ENCODE assay signal across 29 cellular contexts in genomic region chr11:105458071-105458470, GRCh38.
"Had no signal": no experiment of that assay in that cellular context is flagged by ENCODE, and none has a peak within 500 bp of the region (broad histone marks: within the 10 kb centered on the region; RNA-seq: fewer than 3 reads in every experiment).

No MANE protein-coding gene starts in this region.

- DNase-seq: activated CD4-positive, alpha-beta memory T cell treated with anti-CD3 and anti-CD28 coated beads for 36 hours; activated CD4-positive, alpha-beta T cell treated with anti-CD3 and anti-CD28 coated beads for 36 hours; activated CD4-positive, alpha-beta T cell treated with anti-CD3 and anti-CD28 coated beads, Interleukin-2, amount 10 ng/mL, durations not matched to agents 24 days and 14 days; activated CD4-positive, CD25-positive, alpha-beta regulatory T cell; activated CD4-positive, CD25-positive, alpha-beta regulatory T cell treated with anti-CD3 and anti-CD28 coated beads, Interleukin-2, amount 50 U/mL, for 72 hours; activated effector memory CD4-positive, alpha-beta T cell treated with anti-CD3 and anti-CD28 coated beads, Interleukin-2, amount 50 U/mL, for 16 hours; activated naive CD4-positive, alpha-beta T cell treated with anti-CD3 and anti-CD28 coated beads for 36 hours; activated naive CD8-positive, alpha-beta T cell treated with anti-CD3 and anti-CD28 coated beads for 36 hours; activated naive CD8-positive, alpha-beta T cell treated with anti-CD3 and anti-CD28 coated beads, Interleukin-2, amount 50 U/mL, for 24 hours; activated T-cell treated with anti-CD3 and anti-CD28 coated beads, Interleukin-2, amount 50 U/mL, for 48 hours; adrenal gland; amygdala; aorta; body of pancreas; central memory CD4-positive, alpha-beta T cell; cerebellar nuclear complex; colonic mucosa; effector CD8-positive, alpha-beta T cell; foreskin fibroblast; head of caudate nucleus; T-helper 1 cell; T-helper 17 cell; T1000 had no signal

- H3K4me3 Mint-ChIP-seq: activated CD4-positive, alpha-beta memory T cell treated with anti-CD3 and anti-CD28 coated beads for 36 hours; activated CD4-positive, alpha-beta T cell treated with anti-CD3 and anti-CD28 coated beads for 36 hours; activated CD4-positive, alpha-beta T cell treated with anti-CD3 and anti-CD28 coated beads, Interleukin-2, amount 10 ng/mL, durations not matched to agents 24 days and 14 days; activated naive CD4-positive, alpha-beta T cell treated with anti-CD3 and anti-CD28 coated beads for 36 hours; activated naive CD4-positive, alpha-beta T cell treated with anti-CD3 and anti-CD28 coated beads, Interleukin-2, amount 50 U/mL, for 24 hours; activated naive CD8-positive, alpha-beta T cell treated with anti-CD3 and anti-CD28 coated beads for 36 hours; activated naive CD8-positive, alpha-beta T cell treated with anti-CD3 and anti-CD28 coated beads, Interleukin-2, amount 50 U/mL, for 24 hours; activated T-helper 1 cell treated with anti-CD3 and anti-CD28 coated beads, Interleukin-12 subunit alpha, Interleukin-12 subunit beta, Interleukin-2, Interleukin-4 antibody, amounts not matched to agents 30 ng/mL and 10 ng/mL and 1 ng/mL, durations not matched to agents 14 hours and 24 hours and 36 hours; T-helper 17 cell; T-helper 2 cell treated with Interferon-gamma antibody and Interleukin-4, amounts not matched to agents 5 μg/mL and 100 μg/mL, for 36 hours had no signal

- H3K27me3 ChIP-seq: adrenal gland, body of pancreas, cardiac muscle cell, colonic mucosa had no signal

- H3K4me1 ChIP-seq: adrenal gland, body of pancreas, colonic mucosa had no signal

- H3K9me3 Mint-ChIP-seq: activated CD4-positive, alpha-beta T cell treated with anti-CD3 and anti-CD28 coated beads, Interleukin-2, amount 10 ng/mL, durations not matched to agents 24 days and 14 days; activated naive CD4-positive, alpha-beta T cell treated with anti-CD3 and anti-CD28 coated beads for 36 hours; activated naive CD8-positive, alpha-beta T cell treated with anti-CD3 and anti-CD28 coated beads, Interleukin-2, amount 50 U/mL, for 24 hours; activated T-helper 1 cell treated with anti-CD3 and anti-CD28 coated beads, Interleukin-12 subunit alpha, Interleukin-12 subunit beta, Interleukin-2, Interleukin-4 antibody, amounts not matched to agents 30 ng/mL and 10 ng/mL and 1 ng/mL, durations not matched to agents 14 hours and 24 hours and 36 hours; activated T-helper 2 cell treated with anti-CD3 and anti-CD28 coated beads, Interferon-gamma antibody, Interleukin-2, Interleukin-4, amounts not matched to agents 10 μg/mL and 5 μg/mL and 100 μg/mL, durations not matched to agents 14 hours and 24 hours and 36 hours; T-helper 2 cell treated with Interferon-gamma antibody and Interleukin-4, amounts not matched to agents 5 μg/mL and 100 μg/mL, for 36 hours had no signal

- H3K36me3 ChIP-seq: adrenal gland, cardiac muscle cell, colonic mucosa had no signal

- ATAC-seq: activated CD4-positive, alpha-beta T cell treated with anti-CD3 and anti-CD28 coated beads for 36 hours; activated naive CD8-positive, alpha-beta T cell treated with anti-CD3 and anti-CD28 coated beads, Interleukin-2, amount 50 U/mL, for 24 hours; body of pancreas; esophagus mucosa; T-helper 17 cell had no signal

- H3K9me3 ChIP-seq: adrenal gland, body of pancreas, colonic mucosa had no signal

- H3K36me3 Mint-ChIP-seq: activated CD4-positive, alpha-beta memory T cell treated with anti-CD3 and anti-CD28 coated beads for 36 hours; activated naive CD4-positive, alpha-beta T cell treated with anti-CD3 and anti-CD28 coated beads, Interleukin-2, amount 50 U/mL, for 24 hours; activated naive CD8-positive, alpha-beta T cell treated with anti-CD3 and anti-CD28 coated beads for 36 hours had no signal

- H3K27ac ChIP-seq: adrenal gland, body of pancreas, cardiac muscle cell, colonic mucosa had no signal

- H3K4me3 ChIP-seq: adrenal gland, body of pancreas, cardiac muscle cell, colonic mucosa had no signal

- H3K27me3 Mint-ChIP-seq: activated CD4-positive, alpha-beta T cell treated with anti-CD3 and anti-CD28 coated beads, Interleukin-2, amount 10 ng/mL, durations not matched to agents 24 days and 14 days had no signal

- H3K27ac Mint-ChIP-seq: activated CD4-positive, alpha-beta memory T cell treated with anti-CD3 and anti-CD28 coated beads for 36 hours; activated CD4-positive, alpha-beta T cell treated with anti-CD3 and anti-CD28 coated beads for 36 hours; activated CD4-positive, alpha-beta T cell treated with anti-CD3 and anti-CD28 coated beads, Interleukin-2, amount 10 ng/mL, durations not matched to agents 24 days and 14 days; activated naive CD4-positive, alpha-beta T cell treated with anti-CD3 and anti-CD28 coated beads for 36 hours; activated naive CD4-positive, alpha-beta T cell treated with anti-CD3 and anti-CD28 coated beads, Interleukin-2, amount 50 U/mL, for 24 hours; activated naive CD8-positive, alpha-beta T cell treated with anti-CD3 and anti-CD28 coated beads for 36 hours; activated naive CD8-positive, alpha-beta T cell treated with anti-CD3 and anti-CD28 coated beads, Interleukin-2, amount 50 U/mL, for 24 hours; activated T-helper 1 cell treated with anti-CD3 and anti-CD28 coated beads, Interleukin-12 subunit alpha, Interleukin-12 subunit beta, Interleukin-2, Interleukin-4 antibody, amounts not matched to agents 30 ng/mL and 10 ng/mL and 1 ng/mL, durations not matched to agents 14 hours and 24 hours and 36 hours; activated T-helper 2 cell treated with anti-CD3 and anti-CD28 coated beads, Interferon-gamma antibody, Interleukin-2, Interleukin-4, amounts not matched to agents 10 μg/mL and 5 μg/mL and 100 μg/mL, durations not matched to agents 14 hours and 24 hours and 36 hours; T-helper 17 cell; T-helper 2 cell treated with Interferon-gamma antibody and Interleukin-4, amounts not matched to agents 5 μg/mL and 100 μg/mL, for 36 hours had no signal

- H3K4me1 Mint-ChIP-seq: activated CD4-positive, alpha-beta T cell treated with anti-CD3 and anti-CD28 coated beads for 36 hours; activated CD4-positive, alpha-beta T cell treated with anti-CD3 and anti-CD28 coated beads, Interleukin-2, amount 10 ng/mL, durations not matched to agents 24 days and 14 days; activated naive CD4-positive, alpha-beta T cell treated with anti-CD3 and anti-CD28 coated beads, Interleukin-2, amount 50 U/mL, for 24 hours; activated naive CD8-positive, alpha-beta T cell treated with anti-CD3 and anti-CD28 coated beads for 36 hours; activated naive CD8-positive, alpha-beta T cell treated with anti-CD3 and anti-CD28 coated beads, Interleukin-2, amount 50 U/mL, for 24 hours; T-helper 17 cell had no signal
